8 cellular contexts compared by ENCODE assay signal in genomic region chr5:176573564-176574296, GRCh38. TPM values are rescaled to one million over a fixed set of nuclear protein-coding genes. Genes with fewer than 3 reads are reported as not detected.
A peak's percentile ranks its signal among the peaks of the same experiment; 100 is the strongest.
DNase-seq lines count a peak whose midpoint lies in the region; ATAC-seq and TF ChIP-seq lines count a peak whose summit lies in the region.

No MANE protein-coding gene starts in this region.

- no peak overlapping the region for H3K9ac ChIP-seq in Loucy (ENCODE audit: low read depth, low read length, poor library complexity, severe bottlenecking)

- no peaks in the 10 kb centered on the region for H3K9me2 ChIP-seq in Loucy (replicated peaks; ENCODE audit: low read depth, low read length)

- no peaks in the 10 kb centered on the region for H3K79me2 ChIP-seq in Loucy (ENCODE audit: insufficient read depth, low read length)

- no peaks in the 10 kb centered on the region for H3K27me3 ChIP-seq in Loucy (ENCODE audit: insufficient read depth, low read length, poor library complexity, severe bottlenecking)
- H3K27me3 ChIP-seq in left lung = peaks cover 0 to 32% of the 10 kb centered on the region in 2 donors

- H3K4me3 ChIP-seq in AG09309 (ENCODE audit: control insufficient read depth, low read depth, low read length) (no peak overlapping the region), Loucy (ENCODE audit: low read length, poor library complexity, severe bottlenecking) (no peak overlapping the region), left lung (no peak overlapping the region)

- H3K4me1 ChIP-seq in Loucy (ENCODE audit: insufficient read depth, low read length, poor library complexity, severe bottlenecking) (no peaks in the 10 kb centered on the region), left lung (no peaks in the 10 kb centered on the region)

- intact Hi-C loops in left lung (cut with DNase I) = no loop called here

- H3K36me3 ChIP-seq in Loucy (ENCODE audit: insufficient read depth, low read length) (no peaks in the 10 kb centered on the region), left lung (no peaks in the 10 kb centered on the region)

- DNase-seq in AG09309 (ENCODE audit: low read depth) (no peak), left lung (peak; percentile 71 to 93)
- DNase-seq in activated CD4-positive, alpha-beta T cell treated with anti-CD3 and anti-CD28 coated beads for 1 hour = peak; percentile 66
- DNase-seq in central memory CD4-positive, alpha-beta T cell = peak; percentile 62
- DNase-seq in stimulated activated CD4-positive, alpha-beta T cell treated with anti-CD3 and anti-CD28 coated beads, TNF-alpha, amount 100 ng/mL, for 1 hour (ENCODE audit: low read depth in 3 of 3, low spot score in 1 of 3) = peak; percentile 52 to 76 (median 55)

- no peak overlapping the region for H3K4me2 ChIP-seq in Loucy (ENCODE audit: low read depth, low read length, poor library complexity, severe bottlenecking)

- ATAC-seq in GM18511 (IDR thresholded peaks at IDR 0.05; ENCODE audit: unreplicated experiment) = peak; percentile 82
- peak; percentile 88 for ATAC-seq in left lung
- no peak for ATAC-seq in HG02870 (IDR thresholded peaks at IDR 0.05; ENCODE audit: unreplicated experiment)

- no peaks in the 10 kb centered on the region for H4K20me1 ChIP-seq in Loucy (ENCODE audit: insufficient read depth, low read length, poor library complexity, severe bottlenecking)

- peak; percentile 87 for TF ChIP-seq CTCF in AG09309 (IDR thresholded peaks at IDR 0.05; ENCODE audit: control insufficient read depth, insufficient read depth, low read depth, low read length, missing control alignments)
- TF ChIP-seq CTCF in Loucy (conservative IDR thresholded peaks at IDR 0.05; ENCODE audit: low read length) = peak; percentile 63
- TF ChIP-seq CTCF in left lung (IDR thresholded peaks at IDR 0.05) = peak; percentile 79 to 81

- no peaks in the 10 kb centered on the region for H3F3A ChIP-seq in Loucy (ENCODE audit: low read depth)

- no peak overlapping the region for H3K27ac ChIP-seq in left lung

- H2AFZ ChIP-seq in Loucy (ENCODE audit: low read length) = peak overlapping the region; percentile 36; the same call in 1 of the 2 replicates

- H3K9me3 ChIP-seq in Loucy (ENCODE audit: insufficient read depth, low read depth, low read length) (no peaks in the 10 kb centered on the region), left lung (no peaks in the 10 kb centered on the region)

RNA-seq across cellular contexts. Expression of gene CDHR2, which starts 24.6 kb away (rescaled TPM):
- total RNA-seq in left lung = under 1 TPM in 1 of 2 donors, not detected in 1; 0.26 TPM

RNA-seq across cellular contexts. Expression of gene GPRIN1, which starts 36.2 kb away (rescaled TPM):
- 1 to 10 TPM; 2.1 to 2.6 TPM for total RNA-seq in left lung

RNA-seq across cellular contexts. Expression of gene RNF44, which starts 36.5 kb away (rescaled TPM):
- total RNA-seq in left lung = 10 to 100 TPM; 37.6 to 42.2 TPM

RNA-seq across cellular contexts. Expression of gene SNCB, which starts 56.6 kb away (rescaled TPM):
- total RNA-seq in left lung = not detected

RNA-seq across cellular contexts. Expression of gene EIF4E1B, which starts 56.7 kb away (rescaled TPM):
- total RNA-seq in left lung = not detected
